8 cellular contexts compared by ENCODE assay signal in genomic region chr1:1407957-1408318, GRCh38. TPM values are rescaled to one million over a fixed set of nuclear protein-coding genes. Genes with fewer than 3 reads are reported as not detected.
DNase-seq lines count a peak whose midpoint lies in the region; ATAC-seq, FAIRE-seq and TF ChIP-seq lines count a peak whose summit lies in the region.

No MANE protein-coding gene starts in this region.

- no peaks in the 10 kb centered on the region for H3K27me3 Mint-ChIP-seq in Calu3 (ENCODE audit: unreplicated experiment)

- intact Hi-C loops in Calu3 (cut with micrococcal nuclease; ENCODE audit: unreplicated experiment) (no loop called here), PC-3 (cut with micrococcal nuclease) (loop anchor here (1.0 kb wide), 1 partner anchor 63 kb away; the partner anchor contains the start of gene ATAD3B), pancreas (cut with DNase I) (no loop called here)

- H3K36me3 ChIP-seq in PC-3 (ENCODE audit: low read depth, low read length), result peaks cover 27% of the 10 kb centered on the region
- peaks cover 0 to 14% (median 6%) of the 10 kb centered on the region in 3 donors for H3K36me3 ChIP-seq in pancreas

- ATAC-seq in PC-3, result no peak
- no peak for ATAC-seq in pancreas
- ATAC-seq in GM19351 (IDR thresholded peaks at IDR 0.05; ENCODE audit: unreplicated experiment), result no peak

- peak overlapping the region; percentile 84 for H3K4me3 ChIP-seq in PC-3 (ENCODE audit: low read length)
- H3K4me3 ChIP-seq in epithelial cell of proximal tubule (ENCODE audit: low read depth, low read length), result peak overlapping the region; percentile 98
- H3K4me3 ChIP-seq in pancreas, result peak overlapping the region; percentile 84 to 99 (median 98)

- DNase-seq in Calu3 (no peak), PC-3 (no peak), epithelial cell of proximal tubule (ENCODE audit: low read depth) (no peak), pancreas (peak in 1 of 6 donors; percentile 38), occipital lobe (lab: John Stamatoyannopoulos, UW) (no peak), NCI-H524 treated with DMSO at 0.1 percent for 48 hours (lab: John Stamatoyannopoulos, UW) (no peak), Ammon's horn (ENCODE audit: low spot score) (no peak)

- H3K79me2 ChIP-seq in PC-3 (ENCODE audit: low read length), result peaks cover 60% of the 10 kb centered on the region

- TF ChIP-seq CTCF in Calu3 (IDR thresholded peaks at IDR 0.05; ENCODE audit: unreplicated experiment) (no peak), PC-3 (conservative IDR thresholded peaks at IDR 0.05; ENCODE audit: low read depth, low read length) (no peak), epithelial cell of proximal tubule (conservative IDR thresholded peaks at IDR 0.05; ENCODE audit: low read depth, low read length) (no peak), pancreas (IDR thresholded peaks at IDR 0.05) (no peak)

- peaks cover 4% of the 10 kb centered on the region for H3F3A ChIP-seq in PC-3 (ENCODE audit: low read length, unreplicated experiment)

- no peaks in the 10 kb centered on the region for H3K4me1 Mint-ChIP-seq in Calu3 (ENCODE audit: low read depth, unreplicated experiment)

- H3K4me3 Mint-ChIP-seq in Calu3 (ENCODE audit: low read depth, unreplicated experiment), result peak overlapping the region; percentile 83

- 21 to 24% methylated on average over 13 of the region's 13 CpGs for WGBS in pancreas, 2 donors

- H3K27ac ChIP-seq in PC-3 (ENCODE audit: low read length) (peak overlapping the region; percentile 61; the same call in 1 of the 2 replicates), pancreas (peak overlapping the region in 1 of 4 donors; percentile 70)

- 0 out of 2 replicates have a peak, but pooled peaks cover 4% of the 10 kb centered on the region for H4K20me1 ChIP-seq in PC-3 (ENCODE audit: low read length)

- H3K9me3 ChIP-seq in PC-3 (ENCODE audit: low read length), result no peaks in the 10 kb centered on the region
- H3K9me3 ChIP-seq in pancreas, result no peaks in the 10 kb centered on the region

- H3K36me3 Mint-ChIP-seq in Calu3 (ENCODE audit: insufficient read depth, unreplicated experiment), result peaks cover 51% of the 10 kb centered on the region

- no TSS peak for BruUV-seq in Calu3 (replicated peaks; lab: Mats Ljungman, UMichigan)
- no TSS peak for BruUV-seq in PC-3 (replicated peaks; lab: Mats Ljungman, UMichigan)

- H3K9ac ChIP-seq in PC-3 (ENCODE audit: low read length), result peak overlapping the region; percentile 93

- no peaks in the 10 kb centered on the region for H3K9me3 Mint-ChIP-seq in Calu3 (ENCODE audit: low read depth, unreplicated experiment)

- peak overlapping the region; percentile 42 for H3K27ac Mint-ChIP-seq in Calu3 (ENCODE audit: unreplicated experiment)

- CTCF ChIA-PET in Calu3 (lab: Charles Lee), result interaction anchor here (1.0 to 1.4 kb wide), 2 partner anchors 25 to 97 kb away, joined by 4 to 5 read pairs; no protein-coding TSS in a partner anchor
- CTCF ChIA-PET in PC-3 (lab: Charles Lee), result interaction anchor here (0.8 kb wide), 1 partner anchor 97 kb away, joined by 5 read pairs; no protein-coding TSS in a partner anchor

- no peak for FAIRE-seq in pancreas (lab: Jason Lieb, UNC)

- H2AFZ ChIP-seq in PC-3 (ENCODE audit: low read length), result no peak overlapping the region

- H3K27me3 ChIP-seq in PC-3 (ENCODE audit: low read length), result no peaks in the 10 kb centered on the region
- no peaks in the 10 kb centered on the region for H3K27me3 ChIP-seq in pancreas

- H3K4me2 ChIP-seq in PC-3 (ENCODE audit: low read length), result peak overlapping the region; percentile 99

- POLR2A ChIA-PET in PC-3 (lab: Charles Lee; ENCODE audit: unreplicated experiment), result interaction anchor here (0.6 kb wide), 2 partner anchors 25 to 348 kb away, joined by 3 to 4 read pairs; no protein-coding TSS in a partner anchor

- H3K4me1 ChIP-seq in PC-3 (ENCODE audit: insufficient read depth, low read length), result peaks cover 19% of the 10 kb centered on the region
- H3K4me1 ChIP-seq in pancreas, result peaks cover 14 to 20% (median 15%) of the 10 kb centered on the region in 3 donors

- no peaks in the 10 kb centered on the region for H3K9me2 ChIP-seq in PC-3 (replicated peaks; ENCODE audit: low read length)

RNA-seq across cellular contexts. Expression of gene MRPL20, which starts 0.8 kb away (rescaled TPM):
- total RNA-seq in Calu3 (2022) (81.2 and 99.1 TPM in 2 replicates), PC-3 (2014; rRNA removed) (439 and 506 TPM in 2 replicates), epithelial cell of proximal tubule (150 and 246 TPM in 2 replicates), pancreas (10 to 100 TPM; 42.1 to 71.8 (median 49.1) TPM), occipital lobe (50.4 TPM)
- polyA plus RNA-seq in pancreas, result 100 to 1,000 TPM in 1 of 2 donors, 10 to 100 TPM in 1; 69.0 to 121 TPM

RNA-seq across cellular contexts. Expression of gene CCNL2, which starts 8.8 kb away (rescaled TPM):
- 166 and 172 TPM in 2 replicates for total RNA-seq in Calu3 (2022)
- total RNA-seq in PC-3 (2014; rRNA removed), result 356 and 385 TPM in 2 replicates
- total RNA-seq in epithelial cell of proximal tubule, result 47.3 and 96.3 TPM in 2 replicates
- total RNA-seq in pancreas, result 100 to 1,000 TPM in 1 of 6 donors, 10 to 100 TPM in 5; 49.2 to 124 (median 77.1) TPM
- polyA plus RNA-seq in pancreas, result 100 to 1,000 TPM; 270 to 409 TPM
- total RNA-seq in occipital lobe, result 116 TPM

RNA-seq across cellular contexts. Expression of gene ANKRD65, which starts 13.1 kb away (rescaled TPM):
- total RNA-seq in Calu3 (2022) (not detected in 2 replicates), PC-3 (2014; rRNA removed) (0.18 and 1.1 TPM in 2 replicates), epithelial cell of proximal tubule (2.7 and 4.0 TPM in 2 replicates), pancreas (10 to 100 TPM in 3 of 6 donors, 1 to 10 TPM in 3; 2.3 to 16.1 (median 10.7) TPM), occipital lobe (1.4 TPM)
- polyA plus RNA-seq in pancreas, result 10 to 100 TPM; 22.1 to 41.8 TPM

RNA-seq across cellular contexts. Expression of gene VWA1, which starts 27.6 kb away (rescaled TPM):
- total RNA-seq in Calu3 (2022) (78.7 and 78.9 TPM in 2 replicates), PC-3 (2014; rRNA removed) (59.1 and 74.5 TPM in 2 replicates), epithelial cell of proximal tubule (41.6 and 56.3 TPM in 2 replicates), pancreas (100 to 1,000 TPM in 2 of 6 donors, 10 to 100 TPM in 4; 25.4 to 138 (median 52.9) TPM), occipital lobe (4.1 TPM)
- 10 to 100 TPM; 53.3 to 58.7 TPM for polyA plus RNA-seq in pancreas

RNA-seq across cellular contexts. Expression of gene AURKAIP1, which starts 32.9 kb away (rescaled TPM):
- total RNA-seq in Calu3 (2022) (98.9 and 107 TPM in 2 replicates), PC-3 (2014; rRNA removed) (823 and 1,067 TPM in 2 replicates), epithelial cell of proximal tubule (258 and 347 TPM in 2 replicates), pancreas (10 to 100 TPM; 52.8 to 83.8 (median 57.7) TPM), occipital lobe (26.2 TPM)
- 100 to 1,000 TPM; 150 to 161 TPM for polyA plus RNA-seq in pancreas
